Comparison of ENCODE assay signal across 16 cellular contexts in the genomic region with DNA sequence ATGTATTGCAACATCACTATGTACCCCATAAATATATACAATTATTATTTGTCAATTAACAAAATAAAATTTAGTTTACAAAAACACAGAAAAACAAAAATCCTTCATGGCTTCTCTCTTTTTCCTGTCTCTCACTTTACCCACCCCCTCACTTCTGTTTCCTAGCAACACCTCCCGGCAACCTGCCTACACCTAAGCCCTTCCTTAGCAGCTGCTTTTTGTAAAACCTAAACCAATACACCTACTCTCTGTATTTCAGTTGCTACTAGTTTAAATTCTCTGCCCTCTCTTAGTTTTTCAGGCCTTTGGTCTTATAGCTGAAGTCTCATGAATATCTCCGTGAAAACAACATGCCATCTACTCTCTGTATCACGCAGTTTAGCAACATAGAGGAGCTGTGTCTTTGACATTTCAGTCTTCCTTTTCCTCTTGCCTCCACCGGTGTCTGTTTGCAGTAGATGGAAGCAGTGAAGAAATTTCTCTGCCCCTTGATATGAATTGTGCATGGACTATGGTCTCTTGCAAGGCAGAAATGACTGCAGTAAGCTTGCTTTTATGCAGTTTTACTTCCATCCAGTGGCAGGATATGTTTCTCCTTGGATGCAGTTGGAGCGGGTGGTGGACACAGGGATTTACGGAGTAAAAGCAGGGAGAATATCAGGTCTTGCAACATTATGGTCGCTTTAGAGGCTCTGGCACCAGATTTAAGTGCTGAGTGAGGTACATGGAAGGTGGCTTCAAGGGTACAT. TPM values are rescaled to one million over a fixed set of nuclear protein-coding genes. Genes with fewer than 3 reads are reported as not detected.
DNase-seq lines count a peak whose midpoint lies in the region.
"Had no signal": no experiment of that assay in that cellular context is flagged by ENCODE, and none has a peak within 500 bp of the region (broad histone marks: within the 10 kb centered on the region; RNA-seq: fewer than 3 reads in every experiment).

No MANE protein-coding gene starts in this region.

- intact Hi-C loops in activated naive CD4-positive, alpha-beta T cell treated with anti-CD3 and anti-CD28 coated beads for 36 hours (cut with micrococcal nuclease) = no loop called here

- H3K36me3 ChIP-seq in thymus (ENCODE audit: control insufficient read depth, insufficient read depth) = no peaks in the 10 kb centered on the region
- H3K36me3 ChIP-seq: adrenal gland, HAP-1, heart right ventricle, vagina had no signal

- H3K27ac ChIP-seq in thymus (ENCODE audit: low read depth) = peak overlapping the region; percentile 40
- H3K27ac ChIP-seq: adrenal gland, heart right ventricle, vagina had no signal

- CTCF ChIA-PET in activated naive CD4-positive, alpha-beta T cell treated with anti-CD3 and anti-CD28 coated beads for 36 hours (lab: Charles Lee) = no interaction called here

- H3K4me1 ChIP-seq in thymus (ENCODE audit: control insufficient read depth, insufficient read depth, low read length) = no peaks in the 10 kb centered on the region
- H3K4me1 ChIP-seq: adrenal gland, vagina had no signal

- H3K9me3 ChIP-seq in thymus (ENCODE audit: control insufficient read depth) = no peaks in the 10 kb centered on the region
- H3K9me3 ChIP-seq: adrenal gland, vagina had no signal

- no peak overlapping the region for H3K4me3 Mint-ChIP-seq in activated naive CD4-positive, alpha-beta T cell treated with anti-CD3 and anti-CD28 coated beads for 36 hours
- H3K4me3 Mint-ChIP-seq: activated CD8-positive, alpha-beta memory T cell treated with anti-CD3 and anti-CD28 coated beads, Interleukin-2, amount 10 ng/mL, durations not matched to agents 7 days and 5 days had no signal

- WGBS in thymus = 77% methylated on average over 7 of the region's 7 CpGs

- peaks cover 8% of the 10 kb centered on the region for H3K27me3 Mint-ChIP-seq in activated naive CD4-positive, alpha-beta T cell treated with anti-CD3 and anti-CD28 coated beads for 36 hours (ENCODE audit: low read depth)

- peak; percentile 9 for DNase-seq in activated naive CD4-positive, alpha-beta T cell treated with anti-CD3 and anti-CD28 coated beads for 36 hours
- DNase-seq in activated naive CD4-positive, alpha-beta T cell treated with anti-CD3 and anti-CD28 coated beads, Interleukin-2, amount 50 U/mL, for 16 hours = no peak
- DNase-seq in NCI-H510A treated with DMSO at 0.1 percent for 48 hours (lab: John Stamatoyannopoulos, UW) = peak; percentile 53
- DNase-seq in fibroblast of gingiva (ENCODE audit: low read depth) = peak; percentile 16
- no peak for DNase-seq in NK-92 treated with Interleukin-12 subunit alpha and Interleukin-12 subunit beta, amount 100 ng/mL, for 24 hours (lab: John Stamatoyannopoulos, UW)
- no peak for DNase-seq in central memory CD4-positive, alpha-beta T cell
- DNase-seq in C1 segment of cervical spinal cord (lab: John Stamatoyannopoulos, UW) = no peak
- DNase-seq: activated CD8-positive, alpha-beta memory T cell treated with anti-CD3 and anti-CD28 coated beads, Interleukin-2, amount 10 ng/mL, durations not matched to agents 7 days and 5 days; adrenal gland; effector CD8-positive, alpha-beta T cell; heart right ventricle; NCI-H1930; T1000 had no signal

- peaks cover 2% of the 10 kb centered on the region for H3K36me3 Mint-ChIP-seq in activated naive CD4-positive, alpha-beta T cell treated with anti-CD3 and anti-CD28 coated beads for 36 hours (ENCODE audit: low read depth)
- H3K36me3 Mint-ChIP-seq: activated CD8-positive, alpha-beta memory T cell treated with anti-CD3 and anti-CD28 coated beads, Interleukin-2, amount 10 ng/mL, durations not matched to agents 7 days and 5 days had no signal

- H3K4me1 Mint-ChIP-seq in activated naive CD4-positive, alpha-beta T cell treated with anti-CD3 and anti-CD28 coated beads for 36 hours (ENCODE audit: low read depth) = peaks cover 3% of the 10 kb centered on the region
- H3K4me1 Mint-ChIP-seq: activated CD8-positive, alpha-beta memory T cell treated with anti-CD3 and anti-CD28 coated beads, Interleukin-2, amount 10 ng/mL, durations not matched to agents 7 days and 5 days had no signal

- no peak overlapping the region for H3K27ac Mint-ChIP-seq in activated naive CD4-positive, alpha-beta T cell treated with anti-CD3 and anti-CD28 coated beads for 36 hours
- H3K27ac Mint-ChIP-seq: activated CD8-positive, alpha-beta memory T cell treated with anti-CD3 and anti-CD28 coated beads, Interleukin-2, amount 10 ng/mL, durations not matched to agents 7 days and 5 days had no signal

- H3K4me3 ChIP-seq in thymus (ENCODE audit: low read length) = no peak overlapping the region
- H3K4me3 ChIP-seq: adrenal gland, HAP-1, heart right ventricle, vagina had no signal

- H3K27me3 ChIP-seq in thymus (ENCODE audit: control insufficient read depth, insufficient read depth) = no peaks in the 10 kb centered on the region
- H3K27me3 ChIP-seq: vagina had no signal

- H3K9me3 Mint-ChIP-seq in activated naive CD4-positive, alpha-beta T cell treated with anti-CD3 and anti-CD28 coated beads for 36 hours = peaks cover 7% of the 10 kb centered on the region

RNA-seq across cellular contexts. Expression of gene ZDBF2, which starts 42.0 kb away (rescaled TPM):
- 1 to 10 TPM; 3.9 to 4.8 TPM for total RNA-seq in activated naive CD4-positive, alpha-beta T cell treated with anti-CD3 and anti-CD28 coated beads for 36 hours
- polyA plus RNA-seq in thymus = 3.1 TPM

Comparison
In these comparisons a context has a peak if more than half of its experiments do, and no peak if none do; other contexts are left out.
1. DNase-seq: peak in activated naive CD4-positive, alpha-beta T cell treated with anti-CD3 and anti-CD28 coated beads for 36 hours (single experiment), NCI-H510A treated with DMSO at 0.1 percent for 48 hours (single experiment) and fibroblast of gingiva (single experiment); none in activated naive CD4-positive, alpha-beta T cell treated with anti-CD3 and anti-CD28 coated beads, Interleukin-2, amount 50 U/mL, for 16 hours (single experiment), NK-92 treated with Interleukin-12 subunit alpha and Interleukin-12 subunit beta, amount 100 ng/mL, for 24 hours (single experiment), central memory CD4-positive, alpha-beta T cell (single experiment) and C1 segment of cervical spinal cord (0 of 14).